9 cellular contexts compared by ENCODE assay signal in the genomic region with DNA sequence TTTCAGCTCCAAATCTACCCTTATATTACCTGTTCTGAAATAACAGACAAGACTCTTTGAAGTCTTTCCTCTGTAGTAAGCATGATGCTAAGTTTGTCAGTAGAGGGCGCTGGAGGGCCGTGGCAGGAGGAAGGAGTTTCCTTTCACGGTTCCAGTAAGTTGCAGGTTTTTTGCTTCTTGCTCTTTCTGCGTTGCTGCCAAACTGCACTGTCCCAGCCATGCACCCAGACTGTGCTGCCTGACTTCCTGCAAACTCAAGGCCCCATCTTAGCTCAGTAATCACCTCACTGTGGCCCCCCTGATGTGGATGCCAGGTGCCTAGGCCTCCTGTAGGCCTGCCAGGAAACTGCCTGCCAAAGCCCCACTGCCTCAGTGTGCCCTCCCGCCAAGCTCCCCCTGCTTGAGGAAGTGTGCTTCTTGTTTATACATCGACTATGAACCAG.
DNase-seq lines count a peak whose midpoint lies in the region; ATAC-seq and TF ChIP-seq lines count a peak whose summit lies in the region.
"Had no signal": no experiment of that assay in that cellular context is flagged by ENCODE, and none has a peak within 500 bp of the region (broad histone marks: within the 10 kb centered on the region; RNA-seq: fewer than 3 reads in every experiment).

No MANE protein-coding gene starts in this region.

- 15 to 18% methylated on average over 6 of the region's 6 CpGs for WGBS in heart right ventricle, 2 donors

- H3K4me1 ChIP-seq in heart right ventricle: peaks cover 0 to 6% (median 0%) of the 10 kb centered on the region in 9 donors

- no peak overlapping the region for H3K4me3 ChIP-seq in heart right ventricle

- H3K4me3 Mint-ChIP-seq in activated T-helper 2 cell treated with anti-CD3 and anti-CD28 coated beads, Interferon-gamma antibody, Interleukin-2, Interleukin-4, amounts not matched to agents 10 μg/mL and 5 μg/mL and 100 μg/mL, durations not matched to agents 14 hours and 24 hours and 36 hours (ENCODE audit: low read depth): no peak overlapping the region
- H3K4me3 Mint-ChIP-seq: dendritic cell treated with granulocyte-macrophage colony-stimulating factor and Interleukin-4, amounts not matched to agents 40 ng/mL and 50 ng/mL, for 4 days had no signal

- H3K36me3 Mint-ChIP-seq in activated T-helper 2 cell treated with anti-CD3 and anti-CD28 coated beads, Interferon-gamma antibody, Interleukin-2, Interleukin-4, amounts not matched to agents 10 μg/mL and 5 μg/mL and 100 μg/mL, durations not matched to agents 14 hours and 24 hours and 36 hours (ENCODE audit: low read depth): no peaks in the 10 kb centered on the region

- no peaks in the 10 kb centered on the region for H3K27me3 Mint-ChIP-seq in activated T-helper 2 cell treated with anti-CD3 and anti-CD28 coated beads, Interferon-gamma antibody, Interleukin-2, Interleukin-4, amounts not matched to agents 10 μg/mL and 5 μg/mL and 100 μg/mL, durations not matched to agents 14 hours and 24 hours and 36 hours (ENCODE audit: low read depth)
- H3K27me3 Mint-ChIP-seq: dendritic cell treated with granulocyte-macrophage colony-stimulating factor and Interleukin-4, amounts not matched to agents 40 ng/mL and 50 ng/mL, for 4 days had no signal

- H3K9me3 ChIP-seq in heart right ventricle: no peaks in the 10 kb centered on the region

- no peak overlapping the region for H3K27ac Mint-ChIP-seq in activated T-helper 2 cell treated with anti-CD3 and anti-CD28 coated beads, Interferon-gamma antibody, Interleukin-2, Interleukin-4, amounts not matched to agents 10 μg/mL and 5 μg/mL and 100 μg/mL, durations not matched to agents 14 hours and 24 hours and 36 hours
- H3K27ac Mint-ChIP-seq: dendritic cell treated with granulocyte-macrophage colony-stimulating factor and Interleukin-4, amounts not matched to agents 40 ng/mL and 50 ng/mL, for 4 days had no signal

- ATAC-seq in GM21528 (IDR thresholded peaks at IDR 0.05; ENCODE audit: low FRiP score, unreplicated experiment) (peak; percentile 88), heart right ventricle (peak; percentile 53 to 83 (median 71))

- intact Hi-C loops in activated T-helper 2 cell treated with anti-CD3 and anti-CD28 coated beads, Interferon-gamma antibody, Interleukin-2, Interleukin-4, amounts not matched to agents 10 μg/mL and 5 μg/mL and 100 μg/mL, durations not matched to agents 14 hours and 24 hours and 36 hours (cut with micrococcal nuclease): loop anchor here (1.0 to 10.0 kb wide), 2 partner anchors 36 to 721 kb away; no protein-coding TSS in a partner anchor
- intact Hi-C loops in heart right ventricle (cut with DNase I): loop anchor here in 4 of 10 donors (1.0 to 5.0 kb wide), 2 partner anchors 36 to 38 kb away; no protein-coding TSS in a partner anchor

- peak; percentile 69 to 95 (median 85) for TF ChIP-seq CTCF in heart right ventricle (IDR thresholded peaks at IDR 0.05)

- no peaks in the 10 kb centered on the region for H3K27me3 ChIP-seq in heart right ventricle

- DNase-seq in GM03348 (ENCODE audit: low spot score) (peak; percentile 81), HS-27A (ENCODE audit: low read depth) (peak; percentile 35), NCI-H748 treated with DMSO at 0.1 percent for 48 hours (lab: John Stamatoyannopoulos, UW) (peak; percentile 77), heart right ventricle (peak; percentile 50 to 77), retina (peak; percentile 72), GF-D8 (lab: John Stamatoyannopoulos, UW) (no peak)
- peak; percentile 43 for DNase-seq in activated T-helper 2 cell treated with anti-CD3 and anti-CD28 coated beads, Interferon-gamma antibody, Interleukin-2, Interleukin-4, amounts not matched to agents 10 μg/mL and 5 μg/mL and 100 μg/mL, durations not matched to agents 14 hours and 24 hours and 36 hours (ENCODE audit: low spot score)

- no peaks in the 10 kb centered on the region for H3K36me3 ChIP-seq in heart right ventricle

- no peaks in the 10 kb centered on the region for H3K9me3 Mint-ChIP-seq in activated T-helper 2 cell treated with anti-CD3 and anti-CD28 coated beads, Interferon-gamma antibody, Interleukin-2, Interleukin-4, amounts not matched to agents 10 μg/mL and 5 μg/mL and 100 μg/mL, durations not matched to agents 14 hours and 24 hours and 36 hours
- H3K9me3 Mint-ChIP-seq: dendritic cell treated with granulocyte-macrophage colony-stimulating factor and Interleukin-4, amounts not matched to agents 40 ng/mL and 50 ng/mL, for 4 days had no signal

- H3K27ac ChIP-seq in heart right ventricle: peak overlapping the region in 1 of 10 donors; percentile 2

- no peaks in the 10 kb centered on the region for H3K4me1 Mint-ChIP-seq in activated T-helper 2 cell treated with anti-CD3 and anti-CD28 coated beads, Interferon-gamma antibody, Interleukin-2, Interleukin-4, amounts not matched to agents 10 μg/mL and 5 μg/mL and 100 μg/mL, durations not matched to agents 14 hours and 24 hours and 36 hours (ENCODE audit: low read depth)
